Comparison of ENCODE assay signal across 15 cellular contexts in the genomic region with DNA sequence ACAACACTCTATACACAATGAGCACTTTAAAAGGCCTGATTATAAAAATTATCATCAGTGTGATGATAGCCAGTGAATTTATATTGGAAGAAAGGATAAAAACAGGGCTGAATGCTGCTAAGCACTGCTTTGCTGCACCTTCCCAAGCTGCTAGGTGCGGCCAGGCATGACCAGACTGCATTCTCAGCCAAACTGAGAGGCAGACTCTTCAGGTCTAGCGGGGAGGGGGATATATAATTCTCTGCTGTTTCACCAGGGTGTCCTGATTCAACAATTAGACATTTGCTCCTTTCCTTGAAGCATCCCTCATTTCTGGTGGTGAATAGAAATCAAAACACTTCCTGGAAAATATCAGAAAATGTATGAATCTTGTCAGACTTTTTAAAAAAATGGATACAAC.
DNase-seq lines count a peak whose midpoint lies in the region; ATAC-seq and TF ChIP-seq lines count a peak whose summit lies in the region.
"Had no signal": no experiment of that assay in that cellular context is flagged by ENCODE, and none has a peak within 500 bp of the region (broad histone marks: within the 10 kb centered on the region; RNA-seq: fewer than 3 reads in every experiment).

No MANE protein-coding gene starts in this region.

- POLR2A ChIA-PET in activated CD4-positive, alpha-beta T cell treated with anti-CD3 and anti-CD28 coated beads for 36 hours (lab: Charles Lee) = no interaction called here

- CTCF ChIA-PET in activated CD4-positive, alpha-beta T cell treated with anti-CD3 and anti-CD28 coated beads for 36 hours (lab: Charles Lee) = no interaction called here

- no peaks in the 10 kb centered on the region for H3K36me3 Mint-ChIP-seq in activated CD4-positive, alpha-beta T cell treated with anti-CD3 and anti-CD28 coated beads for 36 hours (ENCODE audit: low read depth)
- peaks cover 3% of the 10 kb centered on the region for H3K36me3 Mint-ChIP-seq in brain

- H3K27ac Mint-ChIP-seq in activated CD4-positive, alpha-beta T cell treated with anti-CD3 and anti-CD28 coated beads for 36 hours = peak overlapping the region; percentile 0
- H3K27ac Mint-ChIP-seq in brain = peak overlapping the region in 3 of 5 experiments; percentile 1 to 12 (median 3)
- H3K27ac Mint-ChIP-seq: CD4-positive, alpha-beta T cell had no signal

- H3K4me1 Mint-ChIP-seq in activated CD4-positive, alpha-beta T cell treated with anti-CD3 and anti-CD28 coated beads for 36 hours = peaks cover 22% of the 10 kb centered on the region
- H3K4me1 Mint-ChIP-seq in brain = peaks cover 8% of the 10 kb centered on the region

- TF ChIP-seq CTCF in brain (conservative IDR thresholded peaks at IDR 0.05) = no peak

- ATAC-seq in activated CD4-positive, alpha-beta T cell treated with anti-CD3 and anti-CD28 coated beads for 36 hours = no peak
- no peak for ATAC-seq in GM19324 (IDR thresholded peaks at IDR 0.05; ENCODE audit: low FRiP score, unreplicated experiment)

- no peak for DNase-seq in activated CD4-positive, alpha-beta T cell treated with anti-CD3 and anti-CD28 coated beads for 36 hours
- no peak for DNase-seq in activated CD4-positive, alpha-beta T cell treated with anti-CD3 and anti-CD28 coated beads for 1 hour
- DNase-seq in NCI-H2171 treated with DMSO at 0.1 percent for 48 hours (lab: John Stamatoyannopoulos, UW) (peak; percentile 31), renal cortical epithelial cell (ENCODE audit: low read depth) (peak; percentile 18), NCI-H1048 (lab: John Stamatoyannopoulos, UW) (no peak), cortex of kidney (lab: John Stamatoyannopoulos, UW) (no peak)
- DNase-seq: Calu3; CD4-positive, alpha-beta T cell; GF-D8; NCI-H226; Peyer's patch; Right ventricle myocardium superior; SK-N-SH had no signal

- peaks cover 3% of the 10 kb centered on the region for H3K27me3 Mint-ChIP-seq in activated CD4-positive, alpha-beta T cell treated with anti-CD3 and anti-CD28 coated beads for 36 hours
- no peaks in the 10 kb centered on the region for H3K27me3 Mint-ChIP-seq in brain
- H3K27me3 Mint-ChIP-seq: CD4-positive, alpha-beta T cell had no signal

- no peaks in the 10 kb centered on the region for H3K9me3 Mint-ChIP-seq in activated CD4-positive, alpha-beta T cell treated with anti-CD3 and anti-CD28 coated beads for 36 hours (ENCODE audit: low read depth)
- H3K9me3 Mint-ChIP-seq in brain = no peaks in the 10 kb centered on the region
- H3K9me3 Mint-ChIP-seq: CD4-positive, alpha-beta T cell had no signal

- intact Hi-C loops in activated CD4-positive, alpha-beta T cell treated with anti-CD3 and anti-CD28 coated beads for 36 hours (cut with DNase I, micrococcal nuclease) = no loop called here

- H3K4me3 Mint-ChIP-seq in activated CD4-positive, alpha-beta T cell treated with anti-CD3 and anti-CD28 coated beads for 36 hours = no peak overlapping the region
- H3K4me3 Mint-ChIP-seq in brain = no peak overlapping the region
- H3K4me3 Mint-ChIP-seq: CD4-positive, alpha-beta T cell had no signal

Comparison
In these comparisons a context has a peak if more than half of its experiments do, and no peak if none do; other contexts are left out.
1. DNase-seq: peak in NCI-H2171 treated with DMSO at 0.1 percent for 48 hours (single experiment) and renal cortical epithelial cell (single experiment); none in activated CD4-positive, alpha-beta T cell treated with anti-CD3 and anti-CD28 coated beads for 36 hours (single experiment), activated CD4-positive, alpha-beta T cell treated with anti-CD3 and anti-CD28 coated beads for 1 hour (single experiment), NCI-H1048 (single experiment) and cortex of kidney (single experiment).